In the genomic region with DNA sequence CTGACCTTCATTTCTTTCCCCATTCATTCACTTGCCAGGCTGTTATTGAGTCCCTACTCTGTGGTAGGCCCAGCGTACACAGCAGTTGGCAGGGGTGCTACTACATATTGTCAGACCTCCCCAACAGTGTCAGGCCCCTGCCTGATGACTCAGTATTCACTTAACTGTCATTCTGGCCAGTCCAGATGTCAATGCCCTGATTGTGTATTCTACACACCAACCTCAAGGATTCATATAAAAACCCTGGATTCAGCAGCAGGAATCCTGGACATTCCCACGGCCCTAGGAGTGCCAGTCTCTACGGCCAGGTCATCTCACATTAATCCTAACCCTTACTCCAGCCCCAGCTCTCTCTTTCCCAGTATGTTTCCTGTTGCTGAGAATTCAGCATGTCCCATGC, we compare ENCODE assay signal across 23 cellular contexts.
"Had no signal": no experiment of that assay in that cellular context is flagged by ENCODE, and none has a peak within 500 bp of the region (broad histone marks: within the 10 kb centered on the region; RNA-seq: fewer than 3 reads in every experiment).

No MANE protein-coding gene starts in this region.

- ATAC-seq: activated CD4-positive, alpha-beta T cell treated with anti-CD3 and anti-CD28 coated beads for 36 hours; activated CD8-positive, alpha-beta memory T cell treated with anti-CD3 and anti-CD28 coated beads, Interleukin-2, amount 10 ng/mL, durations not matched to agents 7 days and 5 days; activated CD8-positive, alpha-beta T cell treated with anti-CD3 and anti-CD28 coated beads, Interleukin-2, amount 10 ng/mL, durations not matched to agents 7 days and 5 days; activated naive CD4-positive, alpha-beta T cell treated with anti-CD3 and anti-CD28 coated beads, Interleukin-2, amount 50 U/mL, for 72 hours; activated T-cell treated with anti-CD3 and anti-CD28 coated beads, Interleukin-2, amount 50 U/mL, for 72 hours had no signal

- DNase-seq: activated CD4-positive, alpha-beta memory T cell treated with anti-CD3 and anti-CD28 coated beads for 36 hours; activated CD4-positive, alpha-beta T cell treated with anti-CD3 and anti-CD28 coated beads for 36 hours; activated CD4-positive, alpha-beta T cell treated with anti-CD3 and anti-CD28 coated beads, Interleukin-2, amount 10 ng/mL, durations not matched to agents 24 days and 14 days; activated CD4-positive, CD25-positive, alpha-beta regulatory T cell; activated CD4-positive, CD25-positive, alpha-beta regulatory T cell treated with anti-CD3 and anti-CD28 coated beads, Interleukin-2, amount 50 U/mL, for 72 hours; activated CD8-positive, alpha-beta memory T cell treated with anti-CD3 and anti-CD28 coated beads, Interleukin-2, amount 10 ng/mL, durations not matched to agents 7 days and 5 days; activated CD8-positive, alpha-beta memory T cell treated with anti-CD3 and anti-CD28 coated beads, Interleukin-2, amount 50 U/mL, for 4 hours; activated CD8-positive, alpha-beta T cell treated with anti-CD3 and anti-CD28 coated beads, Interleukin-2, amount 10 ng/mL, durations not matched to agents 7 days and 5 days; activated gamma-delta T cell; activated naive CD4-positive, alpha-beta T cell; activated naive CD4-positive, alpha-beta T cell treated with anti-CD3 and anti-CD28 coated beads, Interleukin-2, amount 10 ng/mL, durations not matched to agents 7 days and 5 days; activated naive CD8-positive, alpha-beta T cell treated with anti-CD3 and anti-CD28 coated beads, Interleukin-2, amount 10 ng/mL, durations not matched to agents 7 days and 5 days; activated T-cell treated with anti-CD3 and anti-CD28 coated beads, Interleukin-2, amount 50 U/mL, for 24 hours; activated T-cell treated with anti-CD3 and anti-CD28 coated beads, Interleukin-2, amount 50 U/mL, for 72 hours; brain microvascular endothelial cell; effector CD8-positive, alpha-beta T cell; esophagus squamous epithelium; head of caudate nucleus; hippocampal formation; T-helper 2 cell had no signal

- H3K27me3 ChIP-seq: brain microvascular endothelial cell, esophagus squamous epithelium had no signal

- H3K27ac Mint-ChIP-seq: activated CD4-positive, alpha-beta memory T cell treated with anti-CD3 and anti-CD28 coated beads for 36 hours; activated CD4-positive, alpha-beta T cell treated with anti-CD3 and anti-CD28 coated beads for 36 hours; activated CD4-positive, alpha-beta T cell treated with anti-CD3 and anti-CD28 coated beads, Interleukin-2, amount 10 ng/mL, durations not matched to agents 24 days and 14 days; activated CD8-positive, alpha-beta memory T cell treated with anti-CD3 and anti-CD28 coated beads, Interleukin-2, amount 10 ng/mL, durations not matched to agents 7 days and 5 days; activated CD8-positive, alpha-beta T cell treated with anti-CD3 and anti-CD28 coated beads, Interleukin-2, amount 10 ng/mL, durations not matched to agents 7 days and 5 days; activated naive CD4-positive, alpha-beta T cell treated with anti-CD3 and anti-CD28 coated beads, Interleukin-2, amount 10 ng/mL, durations not matched to agents 7 days and 5 days; activated naive CD4-positive, alpha-beta T cell treated with anti-CD3 and anti-CD28 coated beads, Interleukin-2, amount 50 U/mL, for 72 hours; activated naive CD8-positive, alpha-beta T cell treated with anti-CD3 and anti-CD28 coated beads, Interleukin-2, amount 10 ng/mL, durations not matched to agents 7 days and 5 days; activated T-cell treated with anti-CD3 and anti-CD28 coated beads, Interleukin-2, amount 50 U/mL, for 24 hours; activated T-cell treated with anti-CD3 and anti-CD28 coated beads, Interleukin-2, amount 50 U/mL, for 72 hours had no signal

- H3K4me3 ChIP-seq: esophagus squamous epithelium had no signal

- H3K4me3 Mint-ChIP-seq: activated CD4-positive, alpha-beta memory T cell treated with anti-CD3 and anti-CD28 coated beads for 36 hours; activated CD4-positive, alpha-beta T cell treated with anti-CD3 and anti-CD28 coated beads for 36 hours; activated CD4-positive, alpha-beta T cell treated with anti-CD3 and anti-CD28 coated beads, Interleukin-2, amount 10 ng/mL, durations not matched to agents 24 days and 14 days; activated CD8-positive, alpha-beta memory T cell treated with anti-CD3 and anti-CD28 coated beads, Interleukin-2, amount 10 ng/mL, durations not matched to agents 7 days and 5 days; activated CD8-positive, alpha-beta T cell treated with anti-CD3 and anti-CD28 coated beads, Interleukin-2, amount 10 ng/mL, durations not matched to agents 7 days and 5 days; activated naive CD4-positive, alpha-beta T cell treated with anti-CD3 and anti-CD28 coated beads, Interleukin-2, amount 10 ng/mL, durations not matched to agents 7 days and 5 days; activated naive CD8-positive, alpha-beta T cell treated with anti-CD3 and anti-CD28 coated beads, Interleukin-2, amount 10 ng/mL, durations not matched to agents 7 days and 5 days; activated T-cell treated with anti-CD3 and anti-CD28 coated beads, Interleukin-2, amount 50 U/mL, for 24 hours; activated T-cell treated with anti-CD3 and anti-CD28 coated beads, Interleukin-2, amount 50 U/mL, for 72 hours; central memory CD8-positive, alpha-beta T cell had no signal

- H3K27ac ChIP-seq: brain microvascular endothelial cell, epithelial cell of prostate, esophagus squamous epithelium had no signal

- H3K9me3 ChIP-seq: esophagus squamous epithelium had no signal

- H3K4me1 Mint-ChIP-seq: activated CD4-positive, alpha-beta T cell treated with anti-CD3 and anti-CD28 coated beads for 36 hours; activated naive CD4-positive, alpha-beta T cell treated with anti-CD3 and anti-CD28 coated beads, Interleukin-2, amount 10 ng/mL, durations not matched to agents 7 days and 5 days; activated naive CD8-positive, alpha-beta T cell treated with anti-CD3 and anti-CD28 coated beads, Interleukin-2, amount 10 ng/mL, durations not matched to agents 7 days and 5 days had no signal

- H3K27me3 Mint-ChIP-seq: activated CD4-positive, alpha-beta memory T cell treated with anti-CD3 and anti-CD28 coated beads for 36 hours; activated CD4-positive, alpha-beta T cell treated with anti-CD3 and anti-CD28 coated beads for 36 hours; activated CD4-positive, alpha-beta T cell treated with anti-CD3 and anti-CD28 coated beads, Interleukin-2, amount 10 ng/mL, durations not matched to agents 24 days and 14 days; activated CD8-positive, alpha-beta memory T cell treated with anti-CD3 and anti-CD28 coated beads, Interleukin-2, amount 10 ng/mL, durations not matched to agents 7 days and 5 days; activated naive CD4-positive, alpha-beta T cell treated with anti-CD3 and anti-CD28 coated beads, Interleukin-2, amount 10 ng/mL, durations not matched to agents 7 days and 5 days; activated naive CD8-positive, alpha-beta T cell treated with anti-CD3 and anti-CD28 coated beads, Interleukin-2, amount 10 ng/mL, durations not matched to agents 7 days and 5 days; activated T-cell treated with anti-CD3 and anti-CD28 coated beads, Interleukin-2, amount 50 U/mL, for 24 hours; central memory CD8-positive, alpha-beta T cell had no signal

- H3K36me3 ChIP-seq: brain microvascular endothelial cell had no signal

- H3K9me3 Mint-ChIP-seq: activated naive CD4-positive, alpha-beta T cell treated with anti-CD3 and anti-CD28 coated beads, Interleukin-2, amount 10 ng/mL, durations not matched to agents 7 days and 5 days; activated naive CD4-positive, alpha-beta T cell treated with anti-CD3 and anti-CD28 coated beads, Interleukin-2, amount 50 U/mL, for 72 hours; activated T-cell treated with anti-CD3 and anti-CD28 coated beads, Interleukin-2, amount 50 U/mL, for 72 hours; central memory CD8-positive, alpha-beta T cell had no signal
